9 cellular contexts compared by ENCODE assay signal in genomic region chr12:6942331-6942665, GRCh38. TPM values are rescaled to one million over a fixed set of nuclear protein-coding genes. Genes with fewer than 3 reads are reported as not detected.
A peak's percentile ranks its signal among the peaks of the same experiment; 100 is the strongest.
DNase-seq lines count a peak whose midpoint lies in the region; TF ChIP-seq lines count a peak whose summit lies in the region.
"Had no signal": no experiment of that assay in that cellular context is flagged by ENCODE, and none has a peak within 500 bp of the region (broad histone marks: within the 10 kb centered on the region; RNA-seq: fewer than 3 reads in every experiment).

No MANE protein-coding gene starts in this region.

- H3K4me3 ChIP-seq in smooth muscle cell (no peak overlapping the region), MM.1S (ENCODE audit: low read length) (no peak overlapping the region)

- H3K27me3 ChIP-seq in smooth muscle cell (ENCODE audit: low read depth) (no peaks in the 10 kb centered on the region), MM.1S (replicated peaks; ENCODE audit: insufficient read depth, low read length) (no peaks in the 10 kb centered on the region)
- H3K27me3 ChIP-seq: thyroid gland had no signal

- H3K4me1 ChIP-seq in smooth muscle cell (ENCODE audit: low read depth) (peaks cover 18% of the 10 kb centered on the region), MM.1S (ENCODE audit: low read length) (peaks cover 18% of the 10 kb centered on the region)

- intact Hi-C loops in dendritic cell treated with granulocyte-macrophage colony-stimulating factor and Interleukin-4, amounts not matched to agents 40 ng/mL and 50 ng/mL, for 4 days (cut with micrococcal nuclease) = loop anchor here (5.0 kb wide), 1 partner anchor 170 kb away; no protein-coding TSS in a partner anchor

- H3K79me2 ChIP-seq in smooth muscle cell (ENCODE audit: low read depth) = no peaks in the 10 kb centered on the region
- H3K79me2 ChIP-seq in MM.1S (ENCODE audit: low read length) = peaks cover 16% of the 10 kb centered on the region

- no peaks in the 10 kb centered on the region for H3K9me2 ChIP-seq in MM.1S (replicated peaks; ENCODE audit: insufficient read depth, low read length)

- H3F3A ChIP-seq in smooth muscle cell (ENCODE audit: low read depth) (peaks cover 16% of the 10 kb centered on the region), MM.1S (ENCODE audit: insufficient read depth, low read length) (peaks cover 45% of the 10 kb centered on the region)

- H3K9ac ChIP-seq in smooth muscle cell (ENCODE audit: low read depth) (no peak overlapping the region), MM.1S (ENCODE audit: low read length) (no peak overlapping the region)

- H3K4me1 Mint-ChIP-seq in dendritic cell treated with granulocyte-macrophage colony-stimulating factor and Interleukin-4, amounts not matched to agents 40 ng/mL and 50 ng/mL, for 4 days (ENCODE audit: low read depth) = peaks cover 65% of the 10 kb centered on the region

- peaks cover 27% of the 10 kb centered on the region for H3K36me3 Mint-ChIP-seq in dendritic cell treated with granulocyte-macrophage colony-stimulating factor and Interleukin-4, amounts not matched to agents 40 ng/mL and 50 ng/mL, for 4 days (ENCODE audit: low read depth)

- H3K27ac ChIP-seq in smooth muscle cell (ENCODE audit: low read depth) (peak overlapping the region; percentile 98), MM.1S (ENCODE audit: low read length) (no peak overlapping the region; the same call in 1 of the 2 replicates)

- H3K9me3 Mint-ChIP-seq in dendritic cell treated with granulocyte-macrophage colony-stimulating factor and Interleukin-4, amounts not matched to agents 40 ng/mL and 50 ng/mL, for 4 days = no peaks in the 10 kb centered on the region

- H4K20me1 ChIP-seq in smooth muscle cell (ENCODE audit: low read depth) (peaks cover 6% of the 10 kb centered on the region), MM.1S (ENCODE audit: insufficient read depth, low read length) (no peaks in the 10 kb centered on the region)

- TF ChIP-seq CTCF in smooth muscle cell (IDR thresholded peaks at IDR 0.05; ENCODE audit: borderline replicate concordance, insufficient read depth, poor library complexity, severe bottlenecking) (no peak), MM.1S (IDR thresholded peaks at IDR 0.05; ENCODE audit: low read length) (no peak)

- no peak overlapping the region for H3K4me2 ChIP-seq in smooth muscle cell
- no peak overlapping the region for H3K4me2 ChIP-seq in MM.1S (ENCODE audit: low read depth, low read length)

- WGBS in smooth muscle cell (ENCODE audit: low lambda C conversion rate) = 94% methylated on average over 11 of the region's 11 CpGs

- DNase-seq in DMS53 (lab: John Stamatoyannopoulos, UW) = peak; percentile 64
- no peak for DNase-seq in DMS53 treated with DMSO at 0.1 percent for 48 hours (lab: John Stamatoyannopoulos, UW; ENCODE audit: unreplicated experiment)
- no peak for DNase-seq in smooth muscle cell (lab: John Stamatoyannopoulos, UW; ENCODE audit: unreplicated experiment)
- no peak for DNase-seq in MM.1S
- no peak for DNase-seq in HCEC 1CT
- DNase-seq: NCI-H1105 treated with DMSO at 0.1 percent for 48 hours, thyroid gland had no signal

- H3K27me3 Mint-ChIP-seq in dendritic cell treated with granulocyte-macrophage colony-stimulating factor and Interleukin-4, amounts not matched to agents 40 ng/mL and 50 ng/mL, for 4 days = no peaks in the 10 kb centered on the region

- H3K27ac Mint-ChIP-seq in dendritic cell treated with granulocyte-macrophage colony-stimulating factor and Interleukin-4, amounts not matched to agents 40 ng/mL and 50 ng/mL, for 4 days = peak overlapping the region; percentile 99

- no peaks in the 10 kb centered on the region for H3K9me3 ChIP-seq in smooth muscle cell (replicated peaks; ENCODE audit: low read depth)
- no peaks in the 10 kb centered on the region for H3K9me3 ChIP-seq in MM.1S (replicated peaks; ENCODE audit: insufficient read depth, low read length)
- H3K9me3 ChIP-seq: thyroid gland had no signal

- H3K36me3 ChIP-seq in smooth muscle cell (ENCODE audit: low read depth) = no peaks in the 10 kb centered on the region
- no peaks in the 10 kb centered on the region for H3K36me3 ChIP-seq in MM.1S (replicated peaks; ENCODE audit: insufficient read depth, low read length)

- no peak overlapping the region for H2AFZ ChIP-seq in smooth muscle cell (ENCODE audit: low read depth)
- no peak overlapping the region for H2AFZ ChIP-seq in MM.1S (ENCODE audit: low read length)

- H3K4me3 Mint-ChIP-seq in dendritic cell treated with granulocyte-macrophage colony-stimulating factor and Interleukin-4, amounts not matched to agents 40 ng/mL and 50 ng/mL, for 4 days = no peak overlapping the region

RNA-seq across cellular contexts. Expression of gene RNU7-1, which starts 1.3 kb away (rescaled TPM):
- total RNA-seq in smooth muscle cell = not detected in 2 replicates
- not detected in 2 replicates for polyA plus RNA-seq in smooth muscle cell
- total RNA-seq: left lobe of liver, thyroid gland had no signal

RNA-seq across cellular contexts. Expression of gene C12orf57, which starts 1.5 kb away (rescaled TPM):
- 433 and 494 TPM in 2 replicates for total RNA-seq in smooth muscle cell
- 360 and 397 TPM in 2 replicates for polyA plus RNA-seq in smooth muscle cell

RNA-seq across cellular contexts. Expression of gene PTPN6, which starts 8.9 kb away (rescaled TPM):
- total RNA-seq in smooth muscle cell = 4.3 and 5.5 TPM in 2 replicates
- polyA plus RNA-seq in smooth muscle cell = 2.8 and 8.7 TPM in 2 replicates

RNA-seq across cellular contexts. Expression of gene ATN1, which starts 14.5 kb away (rescaled TPM):
- 9.9 and 30.4 TPM in 2 replicates for total RNA-seq in smooth muscle cell
- 28.8 and 36.1 TPM in 2 replicates for polyA plus RNA-seq in smooth muscle cell

RNA-seq across cellular contexts. Expression of gene ENO2, which starts 27.9 kb away (rescaled TPM):
- 52.5 and 58.8 TPM in 2 replicates for total RNA-seq in smooth muscle cell
- 105 and 127 TPM in 2 replicates for polyA plus RNA-seq in smooth muscle cell
